In genomic region chr4:169757575-169758184, GRCh38 we compare ENCODE assay signal across 1 cellular context.
TF ChIP-seq lines count a peak whose summit lies in the region.

HPF1 (minus strand) TSS chr4:169757944; CDS start chr4:169757877, 67 bp downstream.

TF ChIP-seq in HepG2, 621 proteins besides CTCF, POLR2A, EP300 and RAD21 (continued from another document and continues in another):
- TF ChIP-seq SNAPC2 (CRISPR knock-in tag; IDR thresholded peaks at IDR 0.05) (no peak), GATAD2A (CRISPR knock-in tag; IDR thresholded peaks at IDR 0.05) (peak; percentile 40; the same call in 1 of the 2 replicates), ZNF431 (CRISPR knock-in tag; IDR thresholded peaks at IDR 0.05; ENCODE audit: borderline replicate concordance, low read depth) (no peak), ZNF737 (CRISPR knock-in tag; IDR thresholded peaks at IDR 0.05; ENCODE audit: borderline replicate concordance) (no peak), BCL6 (CRISPR knock-in tag; IDR thresholded peaks at IDR 0.05) (peak; percentile 48; the same call in 1 of the 2 replicates), RFX3 (CRISPR knock-in tag; IDR thresholded peaks at IDR 0.05) (no peak), ZNF546 (CRISPR knock-in tag; conservative IDR thresholded peaks at IDR 0.05) (no peak), JUN (CRISPR knock-in tag; IDR thresholded peaks at IDR 0.05) (no peak), KDM6A (CRISPR knock-in tag; IDR thresholded peaks at IDR 0.05; ENCODE audit: low read depth) (no peak), ZNF274 (CRISPR knock-in tag; IDR thresholded peaks at IDR 0.05) (no peak), ZBTB4 (CRISPR knock-in tag; IDR thresholded peaks at IDR 0.05; ENCODE audit: borderline replicate concordance) (peak; percentile 22; the same call in 1 of the 2 replicates), LRRFIP1 (CRISPR knock-in tag; conservative IDR thresholded peaks at IDR 0.05) (no peak), ZNF326 (CRISPR knock-in tag; IDR thresholded peaks at IDR 0.05; ENCODE audit: borderline replicate concordance) (no peak), ZNF841 (CRISPR knock-in tag; IDR thresholded peaks at IDR 0.05; ENCODE audit: borderline replicate concordance) (no peak), MAFF (IDR thresholded peaks at IDR 0.05; ENCODE audit: low read depth, low read length) (peak; percentile 42; the same call in 1 of the 2 replicates), KMT2B (CRISPR knock-in tag; IDR thresholded peaks at IDR 0.05) (peak; percentile 95), THAP8 (CRISPR knock-in tag; IDR thresholded peaks at IDR 0.05; ENCODE audit: borderline replicate concordance) (no peak), PPARG (CRISPR knock-in tag; conservative IDR thresholded peaks at IDR 0.05) (no peak), TBX3 (IDR thresholded peaks at IDR 0.05; ENCODE audit: borderline replicate concordance) (no peak), HOXA3 (CRISPR knock-in tag; IDR thresholded peaks at IDR 0.05) (peak; percentile 63; the same call in 1 of the 2 replicates), ATF3 (CRISPR knock-in tag; IDR thresholded peaks at IDR 0.05) (no peak), GATA4 (IDR thresholded peaks at IDR 0.05; ENCODE audit: borderline replicate concordance, low read depth) (no peak), MIXL1 (CRISPR knock-in tag; IDR thresholded peaks at IDR 0.05) (no peak), ZNF607 (CRISPR knock-in tag; IDR thresholded peaks at IDR 0.05; ENCODE audit: borderline replicate concordance) (no peak), CENPX (CRISPR knock-in tag; IDR thresholded peaks at IDR 0.05) (no peak), NCOR1 (IDR thresholded peaks at IDR 0.05; ENCODE audit: borderline replicate concordance, low read length) (no peak), ZNF572 (CRISPR knock-in tag; IDR thresholded peaks at IDR 0.05) (no peak), ZC3H4 (CRISPR knock-in tag; IDR thresholded peaks at IDR 0.05; ENCODE audit: borderline replicate concordance) (no peak), ZNF589 (CRISPR knock-in tag; conservative IDR thresholded peaks at IDR 0.05) (no peak), ZNF616 (CRISPR knock-in tag; IDR thresholded peaks at IDR 0.05; ENCODE audit: low read depth) (no peak), RXRB (CRISPR knock-in tag; IDR thresholded peaks at IDR 0.05; ENCODE audit: borderline replicate concordance) (peak; percentile 45; the same call in 1 of the 2 replicates), CHD4 (IDR thresholded peaks at IDR 0.05; ENCODE audit: borderline replicate concordance, low read length) (no peak), AKAP8 (CRISPR knock-in tag; IDR thresholded peaks at IDR 0.05) (no peak), ZNF367 (CRISPR knock-in tag; IDR thresholded peaks at IDR 0.05; ENCODE audit: borderline replicate concordance) (no peak), THYN1 (CRISPR knock-in tag; IDR thresholded peaks at IDR 0.05; ENCODE audit: borderline replicate concordance, low read depth) (no peak), ZSCAN20 (CRISPR knock-in tag; IDR thresholded peaks at IDR 0.05; ENCODE audit: borderline replicate concordance) (no peak), ZNF724P (CRISPR knock-in tag; IDR thresholded peaks at IDR 0.05; ENCODE audit: borderline replicate concordance) (peak; percentile 26; the same call in 1 of the 2 replicates), PLRG1 (conservative IDR thresholded peaks at IDR 0.05) (no peak), ZNF230 (CRISPR knock-in tag; IDR thresholded peaks at IDR 0.05) (peak; percentile 24; the same call in 1 of the 2 replicates), AGO1 (IDR thresholded peaks at IDR 0.05; ENCODE audit: low read depth, low read length, poor library complexity, severe bottlenecking) (no peak), ZNF567 (CRISPR knock-in tag; IDR thresholded peaks at IDR 0.05; ENCODE audit: borderline replicate concordance) (no peak), PRDM15 (CRISPR knock-in tag; IDR thresholded peaks at IDR 0.05) (peak; percentile 76), ARID2 (CRISPR knock-in tag; IDR thresholded peaks at IDR 0.05; ENCODE audit: borderline replicate concordance) (no peak), YEATS4 (CRISPR knock-in tag; IDR thresholded peaks at IDR 0.05; ENCODE audit: borderline replicate concordance) (peak; percentile 87), ZNF550 (CRISPR knock-in tag; IDR thresholded peaks at IDR 0.05; ENCODE audit: borderline replicate concordance) (0 out of 2 replicates have a peak, but pooled peaks have one; percentile 51), MYNN (CRISPR knock-in tag; IDR thresholded peaks at IDR 0.05; ENCODE audit: low read depth) (0 out of 2 replicates have a peak, but pooled peaks have one; percentile 51), ERF (CRISPR knock-in tag; IDR thresholded peaks at IDR 0.05) (peak; percentile 80; the same call in 1 of the 2 replicates), HDAC2 (CRISPR knock-in tag; IDR thresholded peaks at IDR 0.05) (peak; percentile 63; the same call in 1 of the 2 replicates)
- TF ChIP-seq, protein P1, sequence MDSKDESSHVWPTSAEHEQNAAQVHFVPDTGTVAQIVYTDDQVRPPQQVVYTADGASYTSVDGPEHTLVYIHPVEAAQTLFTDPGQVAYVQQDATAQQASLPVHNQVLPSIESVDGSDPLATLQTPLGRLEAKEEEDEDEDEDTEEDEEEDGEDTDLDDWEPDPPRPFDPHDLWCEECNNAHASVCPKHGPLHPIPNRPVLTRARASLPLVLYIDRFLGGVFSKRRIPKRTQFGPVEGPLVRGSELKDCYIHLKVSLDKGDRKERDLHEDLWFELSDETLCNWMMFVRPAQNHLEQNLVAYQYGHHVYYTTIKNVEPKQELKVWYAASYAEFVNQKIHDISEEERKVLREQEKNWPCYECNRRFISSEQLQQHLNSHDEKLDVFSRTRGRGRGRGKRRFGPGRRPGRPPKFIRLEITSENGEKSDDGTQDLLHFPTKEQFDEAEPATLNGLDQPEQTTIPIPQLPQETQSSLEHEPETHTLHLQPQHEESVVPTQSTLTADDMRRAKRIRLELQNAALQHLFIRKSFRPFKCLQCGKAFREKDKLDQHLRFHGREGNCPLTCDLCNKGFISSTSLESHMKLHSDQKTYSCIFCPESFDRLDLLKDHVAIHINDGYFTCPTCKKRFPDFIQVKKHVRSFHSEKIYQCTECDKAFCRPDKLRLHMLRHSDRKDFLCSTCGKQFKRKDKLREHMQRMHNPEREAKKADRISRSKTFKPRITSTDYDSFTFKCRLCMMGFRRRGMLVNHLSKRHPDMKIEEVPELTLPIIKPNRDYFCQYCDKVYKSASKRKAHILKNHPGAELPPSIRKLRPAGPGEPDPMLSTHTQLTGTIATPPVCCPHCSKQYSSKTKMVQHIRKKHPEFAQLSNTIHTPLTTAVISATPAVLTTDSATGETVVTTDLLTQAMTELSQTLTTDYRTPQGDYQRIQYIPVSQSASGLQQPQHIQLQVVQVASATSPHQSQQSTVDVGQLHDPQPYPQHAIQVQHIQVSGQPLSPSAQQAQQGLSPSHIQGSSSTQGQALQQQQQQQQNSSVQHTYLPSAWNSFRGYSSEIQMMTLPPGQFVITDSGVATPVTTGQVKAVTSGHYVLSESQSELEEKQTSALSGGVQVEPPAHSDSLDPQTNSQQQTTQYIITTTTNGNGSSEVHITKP (CRISPR knock-in tag; IDR thresholded peaks at IDR 0.05; ENCODE audit: low read depth), result peak; percentile 23; the same call in 1 of the 2 replicates
- TF ChIP-seq, protein P2, sequence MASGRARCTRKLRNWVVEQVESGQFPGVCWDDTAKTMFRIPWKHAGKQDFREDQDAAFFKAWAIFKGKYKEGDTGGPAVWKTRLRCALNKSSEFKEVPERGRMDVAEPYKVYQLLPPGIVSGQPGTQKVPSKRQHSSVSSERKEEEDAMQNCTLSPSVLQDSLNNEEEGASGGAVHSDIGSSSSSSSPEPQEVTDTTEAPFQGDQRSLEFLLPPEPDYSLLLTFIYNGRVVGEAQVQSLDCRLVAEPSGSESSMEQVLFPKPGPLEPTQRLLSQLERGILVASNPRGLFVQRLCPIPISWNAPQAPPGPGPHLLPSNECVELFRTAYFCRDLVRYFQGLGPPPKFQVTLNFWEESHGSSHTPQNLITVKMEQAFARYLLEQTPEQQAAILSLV (CRISPR knock-in tag; IDR thresholded peaks at IDR 0.05; ENCODE audit: borderline replicate concordance), result no peak
- TF ChIP-seq, protein P3, sequence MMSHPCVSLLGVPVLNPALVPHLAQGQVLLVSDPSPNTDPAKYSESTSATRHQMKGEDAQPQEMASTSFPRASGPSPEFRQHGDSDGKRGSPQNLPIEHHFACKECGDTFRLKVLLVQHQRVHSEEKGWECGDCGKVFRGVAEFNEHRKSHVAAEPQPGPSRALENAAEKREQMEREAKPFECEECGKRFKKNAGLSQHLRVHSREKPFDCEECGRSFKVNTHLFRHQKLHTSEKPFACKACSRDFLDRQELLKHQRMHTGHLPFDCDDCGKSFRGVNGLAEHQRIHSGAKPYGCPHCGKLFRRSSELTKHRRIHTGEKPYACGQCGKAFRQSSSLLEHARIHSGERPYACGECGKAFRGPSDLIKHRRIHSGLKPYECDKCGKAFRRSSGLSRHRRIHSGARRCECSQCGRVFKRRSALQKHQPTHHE (CRISPR knock-in tag; IDR thresholded peaks at IDR 0.05; ENCODE audit: borderline replicate concordance), result peak; percentile 70; the same call in 1 of the 2 replicates
